Comparison of ENCODE assay signal across 25 cellular contexts in the genomic region with DNA sequence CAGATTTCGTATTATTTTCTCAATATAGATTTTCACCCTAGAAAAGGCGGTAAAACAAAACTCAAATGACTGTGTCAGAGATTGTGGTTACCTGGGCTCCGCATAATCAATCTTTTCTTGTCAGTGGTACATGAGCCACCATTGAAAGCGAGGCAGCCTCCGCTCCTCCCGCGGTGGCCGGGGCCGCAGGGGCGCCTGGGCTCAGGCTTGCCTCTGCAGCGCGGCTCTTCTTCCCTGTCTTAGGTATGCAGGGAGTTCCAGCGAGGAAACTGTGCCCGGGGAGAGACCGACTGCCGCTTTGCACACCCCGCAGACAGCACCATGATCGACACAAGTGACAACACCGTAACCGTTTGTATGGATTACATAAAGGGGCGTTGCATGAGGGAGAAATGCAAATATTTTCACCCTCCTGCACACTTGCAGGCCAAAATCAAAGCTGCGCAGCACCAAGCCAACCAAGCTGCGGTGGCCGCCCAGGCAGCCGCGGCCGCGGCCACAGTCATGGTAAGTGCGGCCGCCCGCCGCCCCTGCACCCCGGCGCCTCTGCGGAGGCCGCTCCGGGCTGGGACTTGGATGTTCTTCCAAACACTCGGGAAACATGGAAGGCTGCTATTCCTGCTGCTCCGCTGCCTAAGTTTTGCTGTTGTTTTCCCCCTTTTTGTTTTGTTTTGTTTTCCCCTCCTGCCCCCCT.
"Had no signal": no experiment of that assay in that cellular context is flagged by ENCODE, and none has a peak within 500 bp of the region (broad histone marks: within the 10 kb centered on the region; RNA-seq: fewer than 3 reads in every experiment).

No MANE protein-coding gene starts in this region.

- H3K4me3 Mint-ChIP-seq: activated CD4-positive, alpha-beta T cell treated with anti-CD3 and anti-CD28 coated beads for 36 hours; activated naive CD4-positive, alpha-beta T cell treated with anti-CD3 and anti-CD28 coated beads, Interleukin-2, amount 10 ng/mL, durations not matched to agents 7 days and 5 days; activated naive CD8-positive, alpha-beta T cell treated with anti-CD3 and anti-CD28 coated beads, Interleukin-2, amount 10 ng/mL, durations not matched to agents 7 days and 5 days; effector memory CD8-positive, alpha-beta T cell; naive B cell; nephron progenitor cell; stimulated activated naive CD8-positive, alpha-beta T cell treated with anti-CD3 and anti-CD28 coated beads, Interleukin-15, amount 100 ng/mL, for 72 hours had no signal

- H3K27me3 Mint-ChIP-seq: activated CD4-positive, alpha-beta T cell treated with anti-CD3 and anti-CD28 coated beads for 36 hours; activated naive CD4-positive, alpha-beta T cell treated with anti-CD3 and anti-CD28 coated beads, Interleukin-2, amount 10 ng/mL, durations not matched to agents 7 days and 5 days; activated naive CD8-positive, alpha-beta T cell treated with anti-CD3 and anti-CD28 coated beads, Interleukin-2, amount 10 ng/mL, durations not matched to agents 7 days and 5 days; effector memory CD8-positive, alpha-beta T cell; naive B cell; progenitor cell of endocrine pancreas; stimulated activated naive CD8-positive, alpha-beta T cell treated with anti-CD3 and anti-CD28 coated beads, Interleukin-15, amount 100 ng/mL, for 72 hours had no signal

- H3K27ac Mint-ChIP-seq: activated CD4-positive, alpha-beta T cell treated with anti-CD3 and anti-CD28 coated beads for 36 hours; activated naive CD4-positive, alpha-beta T cell treated with anti-CD3 and anti-CD28 coated beads, Interleukin-2, amount 10 ng/mL, durations not matched to agents 7 days and 5 days; activated naive CD8-positive, alpha-beta T cell treated with anti-CD3 and anti-CD28 coated beads, Interleukin-2, amount 10 ng/mL, durations not matched to agents 7 days and 5 days; naive B cell; nephron progenitor cell; progenitor cell of endocrine pancreas; stimulated activated naive CD8-positive, alpha-beta T cell treated with anti-CD3 and anti-CD28 coated beads, Interleukin-15, amount 100 ng/mL, for 72 hours had no signal

- H3K9me3 ChIP-seq: ovary had no signal

- ATAC-seq: activated CD4-positive, alpha-beta T cell treated with anti-CD3 and anti-CD28 coated beads for 36 hours; effector memory CD8-positive, alpha-beta T cell; gastroesophageal sphincter; left cardiac atrium; left ventricle myocardium superior; sciatic nerve; stimulated activated naive CD8-positive, alpha-beta T cell treated with anti-CD3 and anti-CD28 coated beads, Interleukin-15, amount 100 ng/mL, for 72 hours had no signal

- DNase-seq: activated CD4-positive, alpha-beta T cell treated with anti-CD3 and anti-CD28 coated beads for 36 hours; activated gamma-delta T cell; activated naive CD4-positive, alpha-beta T cell treated with anti-CD3 and anti-CD28 coated beads, Interleukin-2, amount 10 ng/mL, durations not matched to agents 7 days and 5 days; activated naive CD8-positive, alpha-beta T cell treated with anti-CD3 and anti-CD28 coated beads, Interleukin-2, amount 10 ng/mL, durations not matched to agents 7 days and 5 days; activated T-cell treated with anti-CD3 and anti-CD28 coated beads, Interleukin-2, amount 50 U/mL, for 1 hour; brain microvascular endothelial cell; effector memory CD8-positive, alpha-beta T cell; left cardiac atrium; left ventricle myocardium superior; naive B cell; nephron progenitor cell; ovary; stimulated activated CD4-positive, alpha-beta T cell treated with anti-CD3 and anti-CD28 coated beads, Interleukin-12 subunit alpha, Interleukin-12 subunit beta, amount 100 ng/mL, for 4 hours; stimulated activated CD4-positive, alpha-beta T cell treated with anti-CD3 and anti-CD28 coated beads, Interleukin-4, amount 100 ng/mL, for 1 hour; stimulated activated naive CD8-positive, alpha-beta T cell treated with anti-CD3 and anti-CD28 coated beads, Interleukin-15, amount 100 ng/mL, for 72 hours had no signal

- FAIRE-seq: astrocyte, endothelial cell of umbilical vein, keratinocyte had no signal

- H3K4me3 ChIP-seq: coronary artery, gastroesophageal sphincter, hepatocyte, ovary, skin epidermis, tibial nerve had no signal

- H3K36me3 Mint-ChIP-seq: activated naive CD8-positive, alpha-beta T cell treated with anti-CD3 and anti-CD28 coated beads, Interleukin-2, amount 10 ng/mL, durations not matched to agents 7 days and 5 days had no signal

- H3K9me3 Mint-ChIP-seq: activated naive CD4-positive, alpha-beta T cell treated with anti-CD3 and anti-CD28 coated beads, Interleukin-2, amount 10 ng/mL, durations not matched to agents 7 days and 5 days; activated naive CD8-positive, alpha-beta T cell treated with anti-CD3 and anti-CD28 coated beads, Interleukin-2, amount 10 ng/mL, durations not matched to agents 7 days and 5 days; effector memory CD8-positive, alpha-beta T cell; naive B cell; stimulated activated naive CD8-positive, alpha-beta T cell treated with anti-CD3 and anti-CD28 coated beads, Interleukin-15, amount 100 ng/mL, for 72 hours had no signal

- H3K4me1 Mint-ChIP-seq: activated CD4-positive, alpha-beta T cell treated with anti-CD3 and anti-CD28 coated beads for 36 hours; activated naive CD4-positive, alpha-beta T cell treated with anti-CD3 and anti-CD28 coated beads, Interleukin-2, amount 10 ng/mL, durations not matched to agents 7 days and 5 days; activated naive CD8-positive, alpha-beta T cell treated with anti-CD3 and anti-CD28 coated beads, Interleukin-2, amount 10 ng/mL, durations not matched to agents 7 days and 5 days; naive B cell; nephron progenitor cell; stimulated activated naive CD8-positive, alpha-beta T cell treated with anti-CD3 and anti-CD28 coated beads, Interleukin-15, amount 100 ng/mL, for 72 hours had no signal

- H3K27ac ChIP-seq: brain microvascular endothelial cell, coronary artery, hepatocyte, ovary, skin epidermis had no signal

- H3K27me3 ChIP-seq: brain microvascular endothelial cell, gastroesophageal sphincter, hepatocyte, ovary, tibial nerve had no signal

- H3K4me2 ChIP-seq: hepatocyte had no signal

- H3K36me3 ChIP-seq: ovary had no signal

- H2AFZ ChIP-seq: hepatocyte had no signal
